8 cellular contexts compared by ENCODE assay signal in the genomic region with DNA sequence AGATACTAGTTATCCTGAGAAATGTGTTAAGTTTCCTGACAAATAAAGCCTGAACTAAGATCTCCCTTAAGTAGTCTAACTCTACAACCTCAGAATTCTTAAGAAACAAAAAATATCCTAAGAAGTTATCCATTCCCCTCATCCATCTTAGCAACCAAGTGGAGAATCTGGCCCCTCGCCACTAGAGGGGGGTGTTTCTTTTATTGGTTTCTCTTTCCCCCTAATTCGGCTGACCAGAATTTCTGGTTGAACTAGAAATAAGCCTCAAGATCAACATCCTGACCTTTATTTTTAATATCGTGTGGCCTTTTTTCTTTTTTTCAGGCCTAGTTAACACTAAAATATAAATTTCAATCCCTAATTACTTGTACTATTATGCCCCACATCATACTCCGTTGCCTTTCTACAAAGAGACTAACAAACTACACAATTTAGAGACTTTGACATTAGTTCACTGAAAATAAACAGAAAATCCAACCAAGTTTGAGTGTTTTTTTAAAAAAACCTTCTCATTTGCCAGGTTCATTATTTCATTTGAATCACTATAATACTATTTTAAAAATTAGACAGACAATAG. TPM values are rescaled to one million over a fixed set of nuclear protein-coding genes. Genes with fewer than 3 reads are reported as not detected.
A peak's percentile ranks its signal among the peaks of the same experiment; 100 is the strongest.
DNase-seq lines count a peak whose midpoint lies in the region; ATAC-seq, FAIRE-seq and TF ChIP-seq lines count a peak whose summit lies in the region.

No MANE protein-coding gene starts in this region.

- H3K4me1 ChIP-seq in BE2C (peaks cover 4% of the 10 kb centered on the region), adrenal gland (replicated peaks in 1 of 2) (peaks cover 0 to 16% of the 10 kb centered on the region in 2 donors), right cardiac atrium (ENCODE audit: control insufficient read depth, insufficient read depth, low read length) (no peaks in the 10 kb centered on the region), small intestine (ENCODE audit: control insufficient read depth in 2 of 2, insufficient read depth in 1 of 2, low read depth in 1 of 2, low read length in 1 of 2) (no peaks in the 10 kb centered on the region)

- H3K9me3 ChIP-seq in BE2C, result no peaks in the 10 kb centered on the region
- peaks cover 0 to 3% (median 0%) of the 10 kb centered on the region in 3 donors for H3K9me3 ChIP-seq in adrenal gland (replicated peaks in 1 of 3)
- no peaks in the 10 kb centered on the region for H3K9me3 ChIP-seq in right cardiac atrium (ENCODE audit: control insufficient read depth, low read length)
- no peaks in the 10 kb centered on the region for H3K9me3 ChIP-seq in small intestine (ENCODE audit: control insufficient read depth, low read depth)

- intact Hi-C loops in adrenal gland (cut with DNase I), result no loop called here
- intact Hi-C loops in right cardiac atrium (cut with DNase I), result no loop called here

- TF ChIP-seq CTCF in BE2C (IDR thresholded peaks at IDR 0.05; ENCODE audit: low read depth, low read length) (peak; percentile 91), adrenal gland (IDR thresholded peaks at IDR 0.05) (peak; percentile 41 to 73 (median 64))

- FAIRE-seq in small intestine (lab: Jason Lieb, UNC), result no peak

- WGBS in adrenal gland, 4 donors, result 38 to 44% (median 40%) methylated on average over 4 of the region's 4 CpGs
- 35% methylated on average over 4 of the region's 4 CpGs for WGBS in right cardiac atrium
- WGBS in small intestine, 3 donors, result 19 to 27% (median 21%) methylated on average over 4 of the region's 4 CpGs

- no peak overlapping the region for H3K4me3 ChIP-seq in BE2C (ENCODE audit: low read depth, low read length)
- no peak overlapping the region for H3K4me3 ChIP-seq in adrenal gland
- no peak overlapping the region for H3K4me3 ChIP-seq in right cardiac atrium (ENCODE audit: low read length)
- no peak overlapping the region for H3K4me3 ChIP-seq in small intestine (ENCODE audit: low read depth in 1 of 2, low read length in 2 of 2)

- no peak for TF ChIP-seq POLR2A in adrenal gland (IDR thresholded peaks at IDR 0.05)

- H3K27ac ChIP-seq in adrenal gland, result no peak overlapping the region
- H3K27ac ChIP-seq in right cardiac atrium (ENCODE audit: low read length), result no peak overlapping the region
- H3K27ac ChIP-seq in small intestine (ENCODE audit: low read depth in 1 of 2, low read length in 1 of 2), result no peak overlapping the region

- no peaks in the 10 kb centered on the region for H3K36me3 ChIP-seq in BE2C
- no peaks in the 10 kb centered on the region for H3K36me3 ChIP-seq in adrenal gland (replicated peaks in 1 of 2)
- H3K36me3 ChIP-seq in small intestine (ENCODE audit: control insufficient read depth in 2 of 2, insufficient read depth in 2 of 2, low read length in 2 of 2), result no peaks in the 10 kb centered on the region

- peak; percentile 47 for ATAC-seq in GM19035 (IDR thresholded peaks at IDR 0.05; ENCODE audit: unreplicated experiment)
- ATAC-seq in right cardiac atrium, result peak; percentile 51 to 65
- no peak for ATAC-seq in GM19463 (IDR thresholded peaks at IDR 0.05; ENCODE audit: unreplicated experiment)

- H3K27me3 ChIP-seq in BE2C (no peaks in the 10 kb centered on the region), adrenal gland (no peaks in the 10 kb centered on the region), right cardiac atrium (ENCODE audit: control insufficient read depth, insufficient read depth) (no peaks in the 10 kb centered on the region), small intestine (ENCODE audit: control insufficient read depth in 2 of 2, insufficient read depth in 2 of 2, low read length in 2 of 2) (no peaks in the 10 kb centered on the region)

- DNase-seq in BE2C, result peak; percentile 65
- DNase-seq in Kasumi-1 (lab: John Stamatoyannopoulos, UW), result peak; percentile 75 to 78
- peak; percentile 28 for DNase-seq in SHP77 treated with DMSO at 0.1 percent for 48 hours (lab: John Stamatoyannopoulos, UW)
- peak; percentile 51 to 87 (median 77) for DNase-seq in adrenal gland
- peak; percentile 59 to 84 (median 67) for DNase-seq in right cardiac atrium
- peak; percentile 76 for DNase-seq in small intestine

RNA-seq across cellular contexts. Expression of a gene that starts 14.3 kb away (rescaled TPM):
- polyA plus RNA-seq in BE2C (2012; ENCODE audit: insufficient read depth, insufficient read length, low read depth), result 0.11 TPM
- 10 to 100 TPM in 5 of 8 donors, 1 to 10 TPM in 2, under 1 TPM in 1; 0.83 to 70.8 (median 11.6) TPM for total RNA-seq in adrenal gland
- polyA plus RNA-seq in adrenal gland, result 10 to 100 TPM in 1 of 3 donors, 1 to 10 TPM in 2; 2.6 to 10.0 (median 7.6) TPM
- 10 to 100 TPM in 1 of 4 donors, 1 to 10 TPM in 3; 4.1 to 98.5 (median 6.3) TPM for total RNA-seq in right cardiac atrium
- 57.4 TPM for polyA plus RNA-seq in right cardiac atrium
- 1 to 10 TPM in 1 of 3 donors, under 1 TPM in 1, not detected in 1; 0.81 to 1.0 TPM for polyA plus RNA-seq in small intestine
